ENCODE assay signal across 30 cellular contexts in the genomic region with DNA sequence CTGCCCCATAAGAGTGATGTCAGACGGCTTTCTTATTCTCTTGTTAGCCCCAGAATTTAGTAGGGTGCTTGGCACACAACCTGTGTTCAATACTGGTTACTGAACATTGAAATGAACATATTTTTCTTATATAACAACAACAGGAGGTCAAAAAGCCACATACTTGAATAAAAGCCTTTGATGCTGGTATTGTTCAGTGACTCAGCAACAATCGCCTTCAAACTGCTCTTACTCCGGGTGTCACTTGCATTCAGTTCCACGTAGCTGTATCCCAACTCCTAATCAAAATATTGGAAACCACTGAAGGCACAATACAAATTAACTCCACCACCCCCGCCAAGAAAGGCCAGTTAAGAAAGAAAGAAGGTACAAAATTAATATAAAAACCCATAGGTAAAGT.
DNase-seq lines count a peak whose midpoint lies in the region; ATAC-seq and TF ChIP-seq lines count a peak whose summit lies in the region.
"Had no signal": no experiment of that assay in that cellular context is flagged by ENCODE, and none has a peak within 500 bp of the region (broad histone marks: within the 10 kb centered on the region; RNA-seq: fewer than 3 reads in every experiment).

No MANE protein-coding gene starts in this region.

- no peak overlapping the region for H3K4me3 Mint-ChIP-seq in activated naive CD8-positive, alpha-beta T cell treated with anti-CD3 and anti-CD28 coated beads, Interleukin-2, amount 50 U/mL, for 24 hours
- no peak overlapping the region for H3K4me3 Mint-ChIP-seq in T-cell
- H3K4me3 Mint-ChIP-seq: brain, neural progenitor cell had no signal

- no peaks in the 10 kb centered on the region for H3K27me3 ChIP-seq in dorsolateral prefrontal cortex
- H3K27me3 ChIP-seq in trophoblast cell (ENCODE audit: insufficient read depth, low read length) = no peaks in the 10 kb centered on the region
- H3K27me3 ChIP-seq: heart left ventricle, neural progenitor cell, sigmoid colon, vagina had no signal

- intact Hi-C loops in dorsolateral prefrontal cortex (cut with DNase I) = loop anchor here in 1 of 2 donors (10.0 kb wide), 1 partner anchor 60 kb away; a partner anchor contains a TSS

- no peaks in the 10 kb centered on the region for H3K79me1 ChIP-seq in trophoblast cell (ENCODE audit: low read length)

- H4K91ac ChIP-seq in trophoblast cell (ENCODE audit: low read depth, low read length) = no peak overlapping the region

- peak overlapping the region in 1 of 59 donors; percentile 13 for H3K4me3 ChIP-seq in dorsolateral prefrontal cortex
- H3K4me3 ChIP-seq in trophoblast cell (ENCODE audit: low read depth, low read length) = no peak overlapping the region
- H3K4me3 ChIP-seq: heart left ventricle, lung, neural progenitor cell, sigmoid colon, vagina had no signal

- no peaks in the 10 kb centered on the region for H3K4me1 ChIP-seq in trophoblast cell (ENCODE audit: control insufficient read depth in 1 of 2, insufficient read depth in 2 of 2, low read length in 2 of 2)
- H3K4me1 ChIP-seq: Caco-2, neural progenitor cell, sigmoid colon, vagina had no signal

- H3K14ac ChIP-seq in trophoblast cell (ENCODE audit: low read length) = no peak overlapping the region

- no peak overlapping the region for H2AK5ac ChIP-seq in trophoblast cell (ENCODE audit: low read length)

- H4K8ac ChIP-seq in trophoblast cell (ENCODE audit: low read depth, low read length) = no peak overlapping the region

- no peak for ATAC-seq in activated naive CD8-positive, alpha-beta T cell treated with anti-CD3 and anti-CD28 coated beads, Interleukin-2, amount 50 U/mL, for 24 hours
- ATAC-seq in T-cell (replicated peaks in 1 of 4) (no peak), GM18868 (IDR thresholded peaks at IDR 0.05; ENCODE audit: unreplicated experiment) (no peak), GM21447 (IDR thresholded peaks at IDR 0.05; ENCODE audit: unreplicated experiment) (no peak)
- ATAC-seq: HCT116; heart left ventricle; PC-3; stimulated activated naive CD8-positive, alpha-beta T cell treated with anti-CD3 and anti-CD28 coated beads, Interleukin-15, Interleukin-2, amounts not matched to agents 100 U/mL and 50 U/mL, for 24 hours had no signal

- DNase-seq in OCI-M1 (lab: John Stamatoyannopoulos, UW) (peak; percentile 37), dorsolateral prefrontal cortex (no peak), trophoblast cell (peak; percentile 48 to 70), T-cell (no peak), T-helper 2 cell (no peak)
- no peak for DNase-seq in activated naive CD8-positive, alpha-beta T cell treated with anti-CD3 and anti-CD28 coated beads, Interleukin-2, amount 50 U/mL, for 24 hours
- DNase-seq: activated CD4-positive, alpha-beta T cell treated with anti-CD3 and anti-CD28 coated beads, Interleukin-2, amount 50 U/mL, for 1 hour; Caco-2; DMS79 treated with DMSO at 0.1 percent for 48 hours; effector memory CD4-positive, alpha-beta T cell; erythroblast; foreskin fibroblast; GF-D8; heart left ventricle; NCI-H510A; PC-3; Right ventricle myocardium superior; sigmoid colon; stimulated activated CD4-positive, alpha-beta T cell treated with anti-CD3 and anti-CD28 coated beads, Interleukin-15, amount 100 ng/mL, for 24 hours; stimulated activated naive CD8-positive, alpha-beta T cell treated with anti-CD3 and anti-CD28 coated beads, Interleukin-15, Interleukin-2, amounts not matched to agents 100 U/mL and 50 U/mL, for 24 hours; T-helper 9 cell had no signal

- H3K79me2 ChIP-seq in trophoblast cell (ENCODE audit: control insufficient read depth, insufficient read depth, low read length, poor library complexity) = no peaks in the 10 kb centered on the region

- peaks cover 1% of the 10 kb centered on the region for H3K4me1 Mint-ChIP-seq in activated naive CD8-positive, alpha-beta T cell treated with anti-CD3 and anti-CD28 coated beads, Interleukin-2, amount 50 U/mL, for 24 hours
- peaks cover 0 to 8% (median 0%) of the 10 kb centered on the region in 3 donors for H3K4me1 Mint-ChIP-seq in T-cell
- H3K4me1 Mint-ChIP-seq: neural progenitor cell had no signal

- no CpG with 5 or more reads among the region's 5 CpGs for WGBS in trophoblast cell (ENCODE audit: extremely low coverage, insufficient coverage, insufficient read length)

- no peak overlapping the region for H3K18ac ChIP-seq in trophoblast cell (ENCODE audit: low read length)

- H2AFZ ChIP-seq in trophoblast cell (ENCODE audit: insufficient read depth, low read length, poor library complexity) = no peak overlapping the region
- H2AFZ ChIP-seq: neural progenitor cell had no signal

- TF ChIP-seq CTCF in dorsolateral prefrontal cortex (IDR thresholded peaks at IDR 0.05 in 54 of 56, conservative IDR thresholded peaks at IDR 0.05 in 2 of 56; ENCODE audit: low read depth in 1 of 56, partially characterized antibody in 56 of 56) = no peak

- no peaks in the 10 kb centered on the region for H3K9me3 ChIP-seq in trophoblast cell (ENCODE audit: insufficient read depth, low read depth, low read length)
- H3K9me3 ChIP-seq: Caco-2, heart left ventricle, sigmoid colon, vagina had no signal

- H2BK12ac ChIP-seq in trophoblast cell (ENCODE audit: low read length) = no peak overlapping the region

- no peak overlapping the region for H3K4ac ChIP-seq in trophoblast cell (ENCODE audit: low read depth, low read length)

- H3K27ac ChIP-seq in dorsolateral prefrontal cortex (peak overlapping the region in 31 of 59 donors; percentile 5 to 74 (median 46)), trophoblast cell (ENCODE audit: low read depth, low read length) (no peak overlapping the region)
- H3K27ac ChIP-seq: C4-2B, heart left ventricle, neural progenitor cell, sigmoid colon, vagina had no signal

- H3K23ac ChIP-seq in trophoblast cell (ENCODE audit: low read length) = no peak overlapping the region

- peaks cover 17 to 30% of the 10 kb centered on the region in 2 experiments for H3K36me3 ChIP-seq in trophoblast cell (ENCODE audit: control insufficient read depth in 1 of 2, insufficient read depth in 2 of 2, low read length in 2 of 2)

- no peak overlapping the region for H3K4me2 ChIP-seq in trophoblast cell (ENCODE audit: low read length)
- H3K4me2 ChIP-seq: neural progenitor cell had no signal

- no peak overlapping the region for H4K12ac ChIP-seq in trophoblast cell (ENCODE audit: low read depth, low read length)

- no peaks in the 10 kb centered on the region for H3K9me3 Mint-ChIP-seq in activated naive CD8-positive, alpha-beta T cell treated with anti-CD3 and anti-CD28 coated beads, Interleukin-2, amount 50 U/mL, for 24 hours
- no peaks in the 10 kb centered on the region for H3K9me3 Mint-ChIP-seq in T-cell
- H3K9me3 Mint-ChIP-seq: activated T-helper 2 cell treated with anti-CD3 and anti-CD28 coated beads, Interferon-gamma antibody, Interleukin-2, Interleukin-4, amounts not matched to agents 10 μg/mL and 5 μg/mL and 100 μg/mL, durations not matched to agents 14 hours and 24 hours and 36 hours; brain; neural progenitor cell had no signal

- POLR2A ChIA-PET in T-cell (lab: Charles Lee) = no interaction called here

- H2BK5ac ChIP-seq in trophoblast cell (ENCODE audit: low read depth, low read length, poor library complexity) = no peak overlapping the region

- peak overlapping the region; percentile 18 for H3K27ac Mint-ChIP-seq in activated naive CD8-positive, alpha-beta T cell treated with anti-CD3 and anti-CD28 coated beads, Interleukin-2, amount 50 U/mL, for 24 hours
- H3K27ac Mint-ChIP-seq in T-cell = no peak overlapping the region
- H3K27ac Mint-ChIP-seq: activated T-helper 2 cell treated with anti-CD3 and anti-CD28 coated beads, Interferon-gamma antibody, Interleukin-2, Interleukin-4, amounts not matched to agents 10 μg/mL and 5 μg/mL and 100 μg/mL, durations not matched to agents 14 hours and 24 hours and 36 hours; brain; neural progenitor cell had no signal

- CTCF ChIA-PET in T-cell (lab: Charles Lee) = no interaction called here

- peaks cover 74% of the 10 kb centered on the region for H3K36me3 Mint-ChIP-seq in activated naive CD8-positive, alpha-beta T cell treated with anti-CD3 and anti-CD28 coated beads, Interleukin-2, amount 50 U/mL, for 24 hours (ENCODE audit: low read depth)
- H3K36me3 Mint-ChIP-seq in T-cell = peaks cover 72% of the 10 kb centered on the region

- H3K9ac ChIP-seq in trophoblast cell (ENCODE audit: low read length) = no peak overlapping the region
- H3K9ac ChIP-seq: neural progenitor cell had no signal

- H2BK120ac ChIP-seq in trophoblast cell (ENCODE audit: insufficient read depth, low read length, poor library complexity) = no peak overlapping the region

- H3K27me3 Mint-ChIP-seq in activated naive CD8-positive, alpha-beta T cell treated with anti-CD3 and anti-CD28 coated beads, Interleukin-2, amount 50 U/mL, for 24 hours = no peaks in the 10 kb centered on the region
- H3K27me3 Mint-ChIP-seq in T-cell = no peaks in the 10 kb centered on the region
- H3K27me3 Mint-ChIP-seq: brain had no signal

Comparison
In these comparisons a context has a peak if more than half of its experiments do, and no peak if none do; other contexts are left out.
1. DNase-seq: peak in OCI-M1 (single experiment) and trophoblast cell (2 of 2); none in activated naive CD8-positive, alpha-beta T cell treated with anti-CD3 and anti-CD28 coated beads, Interleukin-2, amount 50 U/mL, for 24 hours (single experiment), dorsolateral prefrontal cortex (0 of 10), T-cell (0 of 34) and T-helper 2 cell (0 of 5).